In genomic region chr10:127945948-127946347, GRCh38 we compare ENCODE assay signal across 19 cellular contexts. TPM values are rescaled to one million over a fixed set of nuclear protein-coding genes. Genes with fewer than 3 reads are reported as not detected.
DNase-seq lines count a peak whose midpoint lies in the region; ATAC-seq and TF ChIP-seq lines count a peak whose summit lies in the region.
"Had no signal": no experiment of that assay in that cellular context is flagged by ENCODE, and none has a peak within 500 bp of the region (broad histone marks: within the 10 kb centered on the region; RNA-seq: fewer than 3 reads in every experiment).

No MANE protein-coding gene starts in this region.

- peak; percentile 10 for DNase-seq in DND-41
- peak; percentile 37 for DNase-seq in NOMO-1 treated with dmso at 0.1 percent for 144 hours (lab: John Stamatoyannopoulos, UW; ENCODE audit: unreplicated experiment)
- no peak for DNase-seq in left colon
- DNase-seq in DMS79 (lab: John Stamatoyannopoulos, UW), result no peak
- no peak for DNase-seq in NCI-H446 treated with DMSO at 0.1 percent for 48 hours (lab: John Stamatoyannopoulos, UW)
- DNase-seq in stimulated activated CD4-positive, alpha-beta T cell treated with anti-CD3 and anti-CD28 coated beads, Interleukin-1b, Interleukin-23, amount 100 ng/mL, for 48 hours, result no peak
- DNase-seq: HCEC 1CT, kidney glomerular epithelial cell, NCI-H187 treated with DMSO at 0.1 percent for 48 hours, SHP77 treated with DMSO at 0.1 percent for 48 hours, upper lobe of right lung had no signal

- peak overlapping the region; percentile 61 to 90 (median 81) for H3K4me2 ChIP-seq in BLaER1 treated with 17β-estradiol and CSF1 and Interleukin-3, amounts not matched to agents 10 nM and 100 nM
- H3K4me2 ChIP-seq in DND-41 (ENCODE audit: insufficient read depth, low read length), result no peak overlapping the region

- peaks cover 0 to 13% (median 0%) of the 10 kb centered on the region in 11 experiments; a peak in 3 of 22 replicates for H3K9me3 ChIP-seq in BLaER1 treated with 17β-estradiol and CSF1 and Interleukin-3, amounts not matched to agents 10 nM and 100 nM (replicated peaks in 1 of 11)
- no peaks in the 10 kb centered on the region for H3K9me3 ChIP-seq in DND-41 (ENCODE audit: insufficient read depth, low read length, severe bottlenecking)
- H3K9me3 ChIP-seq: body of pancreas, prostate gland, stomach, upper lobe of right lung had no signal

- peaks cover 0 to 17% (median 0%) of the 10 kb centered on the region in 11 experiments; a peak in 3 of 22 replicates for H3K36me3 ChIP-seq in BLaER1 treated with 17β-estradiol and CSF1 and Interleukin-3, amounts not matched to agents 10 nM and 100 nM
- no peaks in the 10 kb centered on the region for H3K36me3 ChIP-seq in DND-41 (ENCODE audit: insufficient read depth, low read length)
- H3K36me3 ChIP-seq: prostate gland, stomach, upper lobe of right lung had no signal

- peak; percentile 32 for ATAC-seq in DND-41 (ENCODE audit: insufficient read depth, low read depth)
- ATAC-seq in left colon, result peak; percentile 12
- ATAC-seq: WTC11 had no signal

- H3K4me3 ChIP-seq in BLaER1 treated with 17β-estradiol and CSF1 and Interleukin-3, amounts not matched to agents 10 nM and 100 nM, result no peak overlapping the region; a peak in 2 of 20 replicates
- no peak overlapping the region for H3K4me3 ChIP-seq in DND-41 (ENCODE audit: low read depth in 1 of 2, low read length in 2 of 2)
- H3K4me3 ChIP-seq: body of pancreas, prostate gland, stomach, upper lobe of right lung had no signal

- TF ChIP-seq CTCF in DND-41 (IDR thresholded peaks at IDR 0.05; ENCODE audit: borderline replicate concordance, extremely low read depth, low read length, poor library complexity, severe bottlenecking), result no peak

- H4K20me1 ChIP-seq in BLaER1 treated with 17β-estradiol and CSF1 and Interleukin-3, amounts not matched to agents 10 nM and 100 nM, result peaks cover 0 to 23% (median 0%) of the 10 kb centered on the region in 11 experiments; a peak in 4 of 22 replicates
- no peaks in the 10 kb centered on the region for H4K20me1 ChIP-seq in DND-41 (ENCODE audit: insufficient read depth, low read length)

- no peaks in the 10 kb centered on the region for H3K79me2 ChIP-seq in DND-41 (ENCODE audit: insufficient read depth, low read length)

- no peaks in the 10 kb centered on the region for H3K27me3 ChIP-seq in BLaER1 treated with 17β-estradiol and CSF1 and Interleukin-3, amounts not matched to agents 10 nM and 100 nM
- H3K27me3 ChIP-seq in DND-41 (ENCODE audit: insufficient read depth, low read length, poor library complexity), result peaks cover under 1% of the 10 kb centered on the region
- H3K27me3 ChIP-seq: body of pancreas, stomach, upper lobe of right lung had no signal

- peak overlapping the region in 8 of 11 experiments; percentile 39 to 72 (median 58); a peak in 15 of 22 replicates for H3K27ac ChIP-seq in BLaER1 treated with 17β-estradiol and CSF1 and Interleukin-3, amounts not matched to agents 10 nM and 100 nM
- H3K27ac ChIP-seq in DND-41 (ENCODE audit: low read length), result peak overlapping the region; percentile 17; the same call in 1 of the 2 replicates
- H3K27ac ChIP-seq: body of pancreas, C4-2B, prostate gland, upper lobe of right lung had no signal

- peak overlapping the region in 6 of 11 experiments; percentile 13 to 45 (median 33); a peak in 8 of 22 replicates for H3K9ac ChIP-seq in BLaER1 treated with 17β-estradiol and CSF1 and Interleukin-3, amounts not matched to agents 10 nM and 100 nM
- no peak overlapping the region for H3K9ac ChIP-seq in DND-41 (ENCODE audit: low read depth, low read length)

- H2AFZ ChIP-seq in DND-41 (ENCODE audit: low read depth, low read length), result no peak overlapping the region

- intact Hi-C loops in left colon (cut with DNase I, micrococcal nuclease), result no loop called here

- H3K4me1 ChIP-seq in BLaER1 treated with 17β-estradiol and CSF1 and Interleukin-3, amounts not matched to agents 10 nM and 100 nM, result peaks cover 30 to 62% (median 45%) of the 10 kb centered on the region in 10 experiments
- H3K4me1 ChIP-seq in DND-41 (ENCODE audit: insufficient read depth, low read length), result peaks cover 17% of the 10 kb centered on the region
- H3K4me1 ChIP-seq: body of pancreas, prostate gland had no signal

RNA-seq across cellular contexts. Expression of gene PTPRE, which starts 39.0 kb away (rescaled TPM):
- total RNA-seq in left colon, result 10 to 100 TPM; 26.9 to 36.1 TPM

RNA-seq across cellular contexts. Expression of gene CLRN3, which starts 53.2 kb away (rescaled TPM):
- 100 to 1,000 TPM; 148 to 155 TPM for total RNA-seq in left colon
- total RNA-seq: mesothelial cell of epicardium; prostate gland; T-helper 2 cell treated with Interferon-gamma antibody and Interleukin-4, amounts not matched to agents 100 ng/mL and 5 ng/mL, for 36 hours; upper lobe of right lung; WTC11 had no signal

Comparison
In these comparisons a context has a peak if more than half of its experiments do, and no peak if none do; other contexts are left out.
1. DNase-seq: peak in DND-41 (single experiment) and NOMO-1 treated with dmso at 0.1 percent for 144 hours (single experiment); none in left colon (0 of 2), DMS79 (single experiment), NCI-H446 treated with DMSO at 0.1 percent for 48 hours (single experiment) and stimulated activated CD4-positive, alpha-beta T cell treated with anti-CD3 and anti-CD28 coated beads, Interleukin-1b, Interleukin-23, amount 100 ng/mL, for 48 hours (single experiment).